16 cellular contexts compared by ENCODE assay signal in the genomic region with DNA sequence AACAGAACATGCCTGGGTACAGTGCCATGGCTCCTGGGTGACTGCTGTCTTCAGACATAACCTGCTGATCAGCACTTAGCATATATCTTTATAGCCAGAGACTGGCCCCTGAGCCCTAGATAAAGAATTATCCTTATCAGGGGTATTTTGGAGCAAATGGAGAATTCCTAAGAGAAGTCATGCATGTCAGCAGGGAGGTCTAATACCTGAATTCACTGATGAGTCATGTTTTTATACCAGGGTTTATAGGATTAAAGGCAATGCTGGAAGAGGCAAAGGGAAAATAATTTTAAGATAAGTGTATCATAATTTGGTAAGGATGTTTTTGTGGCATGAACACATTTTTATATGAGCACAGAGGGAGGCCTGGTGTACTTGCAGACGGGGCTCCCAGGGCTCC.
A peak's percentile ranks its signal among the peaks of the same experiment; 100 is the strongest.
DNase-seq lines count a peak whose midpoint lies in the region; ATAC-seq, FAIRE-seq and TF ChIP-seq lines count a peak whose summit lies in the region.
"Had no signal": no experiment of that assay in that cellular context is flagged by ENCODE, and none has a peak within 500 bp of the region (broad histone marks: within the 10 kb centered on the region; RNA-seq: fewer than 3 reads in every experiment).

No MANE protein-coding gene starts in this region.

- no peak overlapping the region for H3K4me3 ChIP-seq in endothelial cell of umbilical vein (replicated peaks in 1 of 3; ENCODE audit: insufficient read depth in 1 of 3, low read depth in 1 of 3, low read length in 3 of 3)
- no peak overlapping the region for H3K4me3 ChIP-seq in mesendoderm (ENCODE audit: low read length)
- H3K4me3 ChIP-seq: BLaER1 treated with 17β-estradiol and CSF1 and Interleukin-3, amounts not matched to agents 10 nM and 100 nM; GM12878 had no signal

- no peak for TF ChIP-seq CTCF in endothelial cell of umbilical vein (IDR thresholded peaks at IDR 0.05; ENCODE audit: extremely low read depth in 1 of 2, insufficient read depth in 1 of 2, low read depth in 1 of 2, low read length in 2 of 2)

- no peak overlapping the region for H3K56ac ChIP-seq in mesendoderm (ENCODE audit: low read length)

- H3K36me3 ChIP-seq in endothelial cell of umbilical vein (ENCODE audit: control insufficient read depth in 2 of 2, extremely low read depth in 1 of 2, insufficient read depth in 2 of 2, low read length in 2 of 2) (no peaks in the 10 kb centered on the region), mesendoderm (ENCODE audit: control insufficient read depth, insufficient read depth, low read length) (no peaks in the 10 kb centered on the region)
- H3K36me3 ChIP-seq: BLaER1 treated with 17β-estradiol and CSF1 and Interleukin-3, amounts not matched to agents 10 nM and 100 nM had no signal

- TF ChIP-seq POLR2A in endothelial cell of umbilical vein (IDR thresholded peaks at IDR 0.05; ENCODE audit: low read depth, low read length) = no peak

- H3K18ac ChIP-seq in mesendoderm (ENCODE audit: low read length) = no peak overlapping the region

- FAIRE-seq in endothelial cell of umbilical vein (lab: Jason Lieb, UNC) = no peak
- FAIRE-seq: GM12878, GM19239, H1 had no signal

- dilution Hi-C loops in endothelial cell of umbilical vein (cut with MboI; ENCODE audit: extremely low pct_ligation_motif_present, low sequenced_read_pairs) = no loop called here

- H3K9ac ChIP-seq in endothelial cell of umbilical vein (replicated peaks; ENCODE audit: extremely low read depth, insufficient read depth, low read length) (no peak overlapping the region), mesendoderm (ENCODE audit: low read length) (no peak overlapping the region)
- H3K9ac ChIP-seq: BLaER1 treated with 17β-estradiol and CSF1 and Interleukin-3, amounts not matched to agents 10 nM and 100 nM had no signal

- no peak overlapping the region for H4K8ac ChIP-seq in mesendoderm (ENCODE audit: low read depth, low read length)

- no CpG with 5 or more reads among the region's 1 CpG for WGBS in mesendoderm (ENCODE audit: extremely low coverage, insufficient coverage, low lambda C conversion rate)

- H2BK5ac ChIP-seq in mesendoderm (ENCODE audit: low read length) = no peak overlapping the region

- no peak overlapping the region for H2AFZ ChIP-seq in endothelial cell of umbilical vein (ENCODE audit: low read depth, low read length)

- intact Hi-C loops in endothelial cell of umbilical vein (cut with micrococcal nuclease) = no loop called here

- H3K79me1 ChIP-seq in mesendoderm (ENCODE audit: low read length) = no peaks in the 10 kb centered on the region

- H4K5ac ChIP-seq in mesendoderm (ENCODE audit: low read length) = no peak overlapping the region

- H3K27me3 ChIP-seq in endothelial cell of umbilical vein (ENCODE audit: control insufficient read depth in 2 of 2, insufficient read depth in 2 of 2, low read length in 2 of 2) = no peaks in the 10 kb centered on the region
- no peaks in the 10 kb centered on the region for H3K27me3 ChIP-seq in mesendoderm (ENCODE audit: insufficient read depth, low read length, poor library complexity)
- H3K27me3 ChIP-seq: BLaER1 treated with 17β-estradiol and CSF1 and Interleukin-3, amounts not matched to agents 10 nM and 100 nM had no signal

- H4K20me1 ChIP-seq in endothelial cell of umbilical vein (replicated peaks; ENCODE audit: control insufficient read depth, extremely low read depth, insufficient read depth, low read length) = no peaks in the 10 kb centered on the region
- H4K20me1 ChIP-seq: BLaER1 treated with 17β-estradiol and CSF1 and Interleukin-3, amounts not matched to agents 10 nM and 100 nM had no signal

- ATAC-seq in HG02884 (IDR thresholded peaks at IDR 0.05; ENCODE audit: unreplicated experiment) (no peak), GM18868 (IDR thresholded peaks at IDR 0.05; ENCODE audit: unreplicated experiment) (no peak), left lobe of liver (no peak)
- ATAC-seq: CD8-positive, alpha-beta T cell; GM12878 had no signal

- H3K9me1 ChIP-seq in endothelial cell of umbilical vein (replicated peaks; ENCODE audit: control insufficient read depth, extremely low read depth, insufficient read depth, low read length) = no peaks in the 10 kb centered on the region

- CTCF ChIA-PET in endothelial cell of umbilical vein (lab: Charles Lee) = no interaction called here

- H3K4me2 ChIP-seq in endothelial cell of umbilical vein (ENCODE audit: insufficient read depth, low read length) (no peak overlapping the region), mesendoderm (ENCODE audit: low read length) (no peak overlapping the region)
- H3K4me2 ChIP-seq: BLaER1 treated with 17β-estradiol and CSF1 and Interleukin-3, amounts not matched to agents 10 nM and 100 nM had no signal

- H2BK15ac ChIP-seq in mesendoderm (replicated peaks; ENCODE audit: low read depth) = no peak overlapping the region

- H3K79me2 ChIP-seq in endothelial cell of umbilical vein (ENCODE audit: control insufficient read depth, insufficient read depth, low read length) (no peaks in the 10 kb centered on the region), mesendoderm (ENCODE audit: control insufficient read depth, insufficient read depth, low read length) (no peaks in the 10 kb centered on the region)

- POLR2A ChIA-PET in endothelial cell of umbilical vein (lab: Charles Lee) = no interaction called here

- H3K4me1 ChIP-seq in endothelial cell of umbilical vein (ENCODE audit: control insufficient read depth, extremely low read depth, insufficient read depth, low read length) (no peaks in the 10 kb centered on the region), mesendoderm (ENCODE audit: control insufficient read depth, low read depth, low read length) (no peaks in the 10 kb centered on the region)
- H3K4me1 ChIP-seq: BLaER1 treated with 17β-estradiol and CSF1 and Interleukin-3, amounts not matched to agents 10 nM and 100 nM had no signal

- no TSS peak for BruUV-seq in endothelial cell of umbilical vein (replicated peaks; lab: Mats Ljungman, UMichigan)

- no peak overlapping the region for H3K4ac ChIP-seq in mesendoderm (ENCODE audit: low read depth, low read length)

- H3K27ac ChIP-seq in endothelial cell of umbilical vein (ENCODE audit: insufficient read depth, low read depth, low read length) (no peak overlapping the region), mesendoderm (ENCODE audit: low read depth, low read length) (no peak overlapping the region)
- H3K27ac ChIP-seq: 22Rv1; BLaER1 treated with 17β-estradiol and CSF1 and Interleukin-3, amounts not matched to agents 10 nM and 100 nM had no signal

- DNase-seq in NCI-H82 (lab: John Stamatoyannopoulos, UW) (peak; percentile 22), NCI-H82 treated with DMSO at 0.1 percent for 48 hours (lab: John Stamatoyannopoulos, UW; ENCODE audit: unreplicated experiment) (no peak), endothelial cell of umbilical vein (ENCODE audit: low read depth, low spot score) (no peak), mesendoderm (peak; percentile 13), left lobe of liver (ENCODE audit: low spot score) (no peak)
- DNase-seq: Calu3; CD8-positive, alpha-beta T cell; DMS79 treated with DMSO at 0.1 percent for 48 hours; H9 had no signal

- no peak overlapping the region for H3K23ac ChIP-seq in mesendoderm (ENCODE audit: low read length)

- H2BK120ac ChIP-seq in mesendoderm (ENCODE audit: low read depth, low read length) = no peak overlapping the region

- no peak overlapping the region for H2AK5ac ChIP-seq in mesendoderm (ENCODE audit: low read length)

- peaks cover 1% of the 10 kb centered on the region for H3K9me3 ChIP-seq in endothelial cell of umbilical vein (replicated peaks; ENCODE audit: control insufficient read depth, insufficient read depth, low read length)
- H3K9me3 ChIP-seq: BLaER1 treated with 17β-estradiol and CSF1 and Interleukin-3, amounts not matched to agents 10 nM and 100 nM had no signal

TF ChIP-seq in endothelial cell of umbilical vein, 7 proteins besides CTCF, POLR2A, EP300 and RAD21:
- TF ChIP-seq POLR2AphosphoS5 (IDR thresholded peaks at IDR 0.05; ENCODE audit: insufficient read depth, low read depth, low read length) (no peak), FOS (IDR thresholded peaks at IDR 0.05; ENCODE audit: borderline replicate concordance, insufficient read depth, low read length) (no peak), JUN (IDR thresholded peaks at IDR 0.05; ENCODE audit: borderline replicate concordance, insufficient read depth, insufficient read length, low read depth) (peak; percentile 2)
- TF ChIP-seq, protein P1, sequence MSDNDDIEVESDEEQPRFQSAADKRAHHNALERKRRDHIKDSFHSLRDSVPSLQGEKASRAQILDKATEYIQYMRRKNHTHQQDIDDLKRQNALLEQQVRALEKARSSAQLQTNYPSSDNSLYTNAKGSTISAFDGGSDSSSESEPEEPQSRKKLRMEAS (IDR thresholded peaks at IDR 0.05; ENCODE audit: insufficient read depth, insufficient read length) = no peak
TF ChIP-seq in endothelial cell of umbilical vein: peak in this region for 1.

Comparison
In these comparisons a context has a peak if more than half of its experiments do, and no peak if none do; other contexts are left out.
1. DNase-seq: peak in NCI-H82 (single experiment) and mesendoderm (single experiment); none in NCI-H82 treated with DMSO at 0.1 percent for 48 hours (single experiment), endothelial cell of umbilical vein (single experiment) and left lobe of liver (single experiment).